ENCODE assay signal across 18 cellular contexts in genomic region chr10:129055225-129055624, GRCh38.
DNase-seq lines count a peak whose midpoint lies in the region; TF ChIP-seq lines count a peak whose summit lies in the region.
"Had no signal": no experiment of that assay in that cellular context is flagged by ENCODE, and none has a peak within 500 bp of the region (broad histone marks: within the 10 kb centered on the region; RNA-seq: fewer than 3 reads in every experiment).

No MANE protein-coding gene starts in this region.

- no peaks in the 10 kb centered on the region for H3K9me3 Mint-ChIP-seq in neural crest cell
- H3K9me3 Mint-ChIP-seq: CD4-positive, CD25-positive, alpha-beta regulatory T cell; CD8-positive, alpha-beta T cell had no signal

- H3K4me1 Mint-ChIP-seq in neural crest cell: peaks cover 10% of the 10 kb centered on the region

- H3K27me3 ChIP-seq in BE2C: no peaks in the 10 kb centered on the region
- H3K27me3 ChIP-seq in BLaER1: no peaks in the 10 kb centered on the region

- H3K36me3 Mint-ChIP-seq in neural crest cell (ENCODE audit: low read depth): no peaks in the 10 kb centered on the region
- H3K36me3 Mint-ChIP-seq: CD4-positive, CD25-positive, alpha-beta regulatory T cell; CD8-positive, alpha-beta T cell had no signal

- H3K9me3 ChIP-seq in BE2C: no peaks in the 10 kb centered on the region
- H3K9me3 ChIP-seq in BLaER1: no peaks in the 10 kb centered on the region
- H3K9me3 ChIP-seq: Caco-2 had no signal

- H3K27ac ChIP-seq in BLaER1: no peak overlapping the region
- H3K27ac ChIP-seq: C4-2B, GM23248 had no signal

- H4K20me1 ChIP-seq in BLaER1: peaks cover 16% of the 10 kb centered on the region; the same call in 1 of the 2 replicates

- no peak overlapping the region for H3K4me3 ChIP-seq in BE2C (ENCODE audit: low read depth, low read length)
- H3K4me3 ChIP-seq in BLaER1: no peak overlapping the region
- H3K4me3 ChIP-seq: GM12878, GM23248 had no signal

- no peaks in the 10 kb centered on the region for H3K36me3 ChIP-seq in BE2C
- H3K36me3 ChIP-seq in BLaER1: no peaks in the 10 kb centered on the region

- no peak overlapping the region for H3K4me3 Mint-ChIP-seq in neural crest cell
- H3K4me3 Mint-ChIP-seq: B cell; CD8-positive, alpha-beta T cell had no signal

- no peak for TF ChIP-seq CTCF in BE2C (IDR thresholded peaks at IDR 0.05; ENCODE audit: low read depth, low read length)
- TF ChIP-seq CTCF in neural crest cell (conservative IDR thresholded peaks at IDR 0.05): no peak

- peak; percentile 51 for DNase-seq in BE2C
- peak; percentile 58 for DNase-seq in M059J (ENCODE audit: low read depth)
- DNase-seq in neural crest cell (ENCODE audit: low read depth, low spot score): peak; percentile 22
- DNase-seq in SIG-M5 (lab: John Stamatoyannopoulos, UW): no peak
- DNase-seq in AML-193 (lab: John Stamatoyannopoulos, UW): no peak
- DNase-seq in SW480 (ENCODE audit: low spot score): no peak
- DNase-seq: Caco-2; CD4-positive, CD25-positive, alpha-beta regulatory T cell; CD8-positive, alpha-beta T cell; DMS153; DND-41; GDM1; GM23248; H7 had no signal

- peaks cover 14% of the 10 kb centered on the region for H3K4me1 ChIP-seq in BE2C
- H3K4me1 ChIP-seq in BLaER1: peaks cover 50% of the 10 kb centered on the region
- H3K4me1 ChIP-seq: Caco-2 had no signal

- no peak overlapping the region for H3K9ac ChIP-seq in BLaER1
- H3K9ac ChIP-seq: GM23248 had no signal

- H3K27ac Mint-ChIP-seq in neural crest cell (ENCODE audit: unreplicated experiment): no peak overlapping the region
- H3K27ac Mint-ChIP-seq: B cell; CD4-positive, CD25-positive, alpha-beta regulatory T cell; CD8-positive, alpha-beta T cell had no signal

- H3K4me2 ChIP-seq in BLaER1: peak overlapping the region; percentile 85

- no peaks in the 10 kb centered on the region for H3K27me3 Mint-ChIP-seq in neural crest cell (ENCODE audit: low read depth)
- H3K27me3 Mint-ChIP-seq: CD4-positive, CD25-positive, alpha-beta regulatory T cell had no signal

Comparison
In these comparisons a context has a peak if more than half of its experiments do, and no peak if none do; other contexts are left out.
1. DNase-seq: peak in BE2C (single experiment), M059J (single experiment) and neural crest cell (single experiment); none in SIG-M5 (single experiment), AML-193 (0 of 2) and SW480 (single experiment).